1 cellular context compared by ENCODE assay signal in genomic region chr16:84195201-84196093, GRCh38.
TF ChIP-seq lines count a peak whose summit lies in the region.

No MANE protein-coding gene starts in this region.

TF ChIP-seq in H1, 55 proteins besides CTCF, POLR2A, EP300 and RAD21:
- no peak for TF ChIP-seq RBBP5 (IDR thresholded peaks at IDR 0.05; ENCODE audit: borderline replicate concordance, low read depth, low read length)
- TF ChIP-seq BCL11A (IDR thresholded peaks at IDR 0.05; ENCODE audit: low read depth in 2 of 2, low read length in 2 of 2): no peak
- no peak for TF ChIP-seq TAF1 (IDR thresholded peaks at IDR 0.05; ENCODE audit: low read depth, low read length)
- TF ChIP-seq SIRT6 (IDR thresholded peaks at IDR 0.05; ENCODE audit: low read length): no peak
- no peak for TF ChIP-seq KDM5A (IDR thresholded peaks at IDR 0.05; ENCODE audit: low read length)
